Comparison of ENCODE assay signal across 24 cellular contexts in the genomic region with DNA sequence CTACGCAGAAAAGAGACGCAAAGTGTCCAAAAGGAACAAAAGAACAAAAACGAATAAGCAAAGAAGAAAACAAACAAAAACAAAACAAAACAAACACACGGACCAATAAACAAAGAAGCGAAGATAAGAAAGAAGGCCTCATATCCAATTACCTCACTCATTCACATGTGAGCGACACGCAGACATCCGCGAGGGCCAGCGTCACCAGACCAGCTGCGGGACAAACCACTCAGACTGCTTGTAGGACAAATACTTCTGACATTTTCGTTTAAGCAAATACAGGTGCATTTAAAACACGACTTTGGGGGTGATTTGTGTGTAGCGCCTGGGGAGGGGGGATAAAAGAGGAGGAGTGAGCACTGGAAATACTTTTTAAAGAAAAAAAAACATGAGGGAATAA. TPM values are rescaled to one million over a fixed set of nuclear protein-coding genes. Genes with fewer than 3 reads are reported as not detected.
"Had no signal": no experiment of that assay in that cellular context is flagged by ENCODE, and none has a peak within 500 bp of the region (broad histone marks: within the 10 kb centered on the region; RNA-seq: fewer than 3 reads in every experiment).

No MANE protein-coding gene starts in this region.

- H3K27me3 ChIP-seq: ascending aorta had no signal

- ATAC-seq: activated CD8-positive, alpha-beta T cell treated with anti-CD3 and anti-CD28 coated beads for 36 hours; Panc1 had no signal

- H3K4me1 ChIP-seq: ascending aorta, SJCRH30 had no signal

- H3K27ac ChIP-seq: ascending aorta, SJCRH30, SK-N-MC, WERI-Rb-1 had no signal

- H3K9me3 ChIP-seq: ascending aorta, SJCRH30 had no signal

- DNase-seq: activated CD4-positive, alpha-beta T cell treated with anti-CD3 and anti-CD28 coated beads for 1 hour; activated CD4-positive, alpha-beta T cell treated with anti-CD3 and anti-CD28 coated beads for 48 hours; activated CD4-positive, CD25-positive, alpha-beta regulatory T cell; activated CD8-positive, alpha-beta T cell treated with anti-CD3 and anti-CD28 coated beads for 36 hours; activated gamma-delta T cell; activated naive CD4-positive, alpha-beta T cell treated with Interleukin-2 at 50 U/mL for 16 hours; activated naive CD8-positive, alpha-beta T cell treated with anti-CD3 and anti-CD28 coated beads, Interleukin-2, amount 10 ng/mL, durations not matched to agents 7 days and 5 days; activated T-cell treated with anti-CD3 and anti-CD28 coated beads, Interleukin-2, amount 50 U/mL, for 1 hour; amygdala; NCI-H1105; NCI-H1417 treated with DMSO at 0.1 percent for 48 hours; NCI-H187 treated with DMSO at 0.1 percent for 48 hours; NCI-H2081; NCI-H2171; NCI-H446 treated with DMSO at 0.1 percent for 48 hours; NCI-H526; SJCRH30; T1000; WERI-Rb-1 had no signal

- H3K4me3 ChIP-seq: ascending aorta, SJCRH30, SK-N-MC had no signal

- H3K36me3 ChIP-seq: ascending aorta, SJCRH30, WERI-Rb-1 had no signal

RNA-seq across cellular contexts. Expression of a gene that starts 28.3 kb away (rescaled TPM):
- total RNA-seq: ascending aorta; SJCRH30; T-helper 1 cell treated with Interleukin-12 subunit alpha and Interleukin-12 subunit beta and Interleukin-4 antibody, amounts not matched to agents 30 ng/mL and 1 ng/mL, for 36 hours; T-helper 2 cell treated with Interferon-gamma antibody and Interleukin-4, amounts not matched to agents 100 ng/mL and 5 ng/mL, for 36 hours had no signal
